In the genomic region with DNA sequence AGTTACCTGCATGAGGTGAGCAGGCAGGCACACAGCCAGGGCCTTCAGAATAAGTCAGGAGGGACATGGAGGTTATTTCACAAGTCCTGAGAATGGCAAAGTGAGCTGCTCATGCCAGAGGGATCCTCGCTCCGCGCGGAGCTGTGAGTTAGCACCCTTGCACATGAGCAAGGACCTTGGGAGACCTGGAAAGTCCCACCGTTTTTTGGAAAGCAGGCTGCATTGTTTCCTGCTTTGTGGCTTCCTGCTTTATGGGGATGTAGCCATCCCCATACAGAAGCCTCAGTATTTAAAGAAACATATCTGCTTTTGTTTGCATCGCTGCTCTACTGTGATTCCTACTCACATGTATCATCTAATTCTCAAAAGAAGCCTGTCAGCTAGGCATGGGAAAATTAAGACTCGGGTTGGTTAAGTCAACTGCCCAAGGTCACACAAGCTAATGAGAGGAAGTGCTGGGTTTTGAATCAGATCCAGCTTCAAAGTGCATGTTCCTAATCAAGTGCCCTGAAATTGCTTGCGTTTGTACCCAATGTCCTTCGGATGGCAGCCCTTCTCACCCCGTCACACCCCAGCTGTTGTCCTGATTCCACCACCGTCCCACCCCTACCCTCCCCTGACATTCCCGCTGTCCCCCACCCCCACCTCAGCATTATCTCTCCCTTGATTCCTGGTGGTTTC, we compare ENCODE assay signal across 27 cellular contexts.
A peak's percentile ranks its signal among the peaks of the same experiment; 100 is the strongest.
DNase-seq lines count a peak whose midpoint lies in the region; ATAC-seq and TF ChIP-seq lines count a peak whose summit lies in the region.
"Had no signal": no experiment of that assay in that cellular context is flagged by ENCODE, and none has a peak within 500 bp of the region (broad histone marks: within the 10 kb centered on the region; RNA-seq: fewer than 3 reads in every experiment).

No MANE protein-coding gene starts in this region.

- peak; percentile 29 for DNase-seq in mammary epithelial cell
- no peak for DNase-seq in MCF 10A (ENCODE audit: unreplicated experiment)
- DNase-seq in RPMI7951 (ENCODE audit: low read depth): peak; percentile 72
- DNase-seq in kidney tubule cell (ENCODE audit: low spot score): peak; percentile 75
- DNase-seq in stimulated activated naive B cell treated with anti-CD40 and anti-IgM and Interleukin-4, amounts not matched to agents 10 μg/mL and 1 μg/mL and 100 μg/mL, for 72 hours: no peak
- DNase-seq in SKM-1 treated with dmso at 0.1 percent for 144 hours (lab: John Stamatoyannopoulos, UW; ENCODE audit: unreplicated experiment): no peak
- DNase-seq in occipital lobe (lab: John Stamatoyannopoulos, UW): no peak
- no peak for DNase-seq in uterus
- DNase-seq: activated CD4-positive, CD25-positive, alpha-beta regulatory T cell treated with anti-CD3 and anti-CD28 coated beads, Interleukin-2, amount 50 U/mL, for 72 hours; activated CD8-positive, alpha-beta T cell treated with anti-CD3 and anti-CD28 coated beads for 36 hours; activated naive CD4-positive, alpha-beta T cell treated with Interleukin-2 at 50 U/mL for 16 hours; activated T-cell treated with anti-CD3 and anti-CD28 coated beads, Interleukin-2, amount 50 U/mL, for 24 hours; anterior cingulate cortex; central memory CD4-positive, alpha-beta T cell; H7; immature natural killer cell; IMR-90; NCI-H1105 treated with DMSO at 0.1 percent for 48 hours; NCI-H2029 treated with DMSO at 0.1 percent for 48 hours; NCI-H345; NK-92 treated with Interleukin-12 subunit alpha and Interleukin-12 subunit beta, amount 100 ng/mL, for 24 hours; Peyer's patch; stimulated activated CD4-positive, alpha-beta T cell treated with anti-CD3 and anti-CD28 coated beads, Interleukin-4, amount 100 ng/mL, for 24 hours; T-helper 9 cell; trophoblast cell had no signal

- dilution Hi-C loops in mammary epithelial cell (cut with HindIII; ENCODE audit: low sequenced_read_pairs): no loop called here

- TF ChIP-seq POLR2A in uterus (IDR thresholded peaks at IDR 0.05): no peak

- ATAC-seq in stimulated activated naive B cell treated with anti-CD40 and anti-IgM and Interleukin-4, amounts not matched to agents 10 μg/mL and 1 μg/mL and 100 μg/mL, for 72 hours (replicated peaks): no peak
- ATAC-seq: activated CD8-positive, alpha-beta T cell treated with anti-CD3 and anti-CD28 coated beads for 36 hours; SK-N-SH treated with all-trans-retinoic acid at 6 μM for 48 hours had no signal

- no peaks in the 10 kb centered on the region for H3K79me2 ChIP-seq in mammary epithelial cell (ENCODE audit: insufficient read depth, low read length)
- H3K79me2 ChIP-seq: hepatocyte had no signal

- CTCF ChIA-PET in mammary epithelial cell (lab: Charles Lee; ENCODE audit: low non-redundant PET): no interaction called here
- CTCF ChIA-PET in MCF 10A (lab: Yijun Ruan, JAX): interaction anchor here (0.6 to 0.7 kb wide), 2 partner anchors 131 to 928 kb away, joined by 3 read pairs; no protein-coding TSS in a partner anchor

- no peak overlapping the region for H3K27ac Mint-ChIP-seq in MCF 10A (ENCODE audit: low read depth, unreplicated experiment)
- H3K27ac Mint-ChIP-seq in stimulated activated naive B cell treated with anti-CD40 and anti-IgM and Interleukin-4, amounts not matched to agents 10 μg/mL and 1 μg/mL and 100 μg/mL, for 72 hours: peak overlapping the region; percentile 27
- H3K27ac Mint-ChIP-seq: activated CD8-positive, alpha-beta T cell treated with anti-CD3 and anti-CD28 coated beads for 36 hours had no signal

- BruUV-seq in mammary epithelial cell (replicated peaks; lab: Mats Ljungman, UMichigan): no TSS peak
- no TSS peak for BruUV-seq in MCF 10A (replicated peaks; lab: Mats Ljungman, UMichigan)

- H3K27me3 Mint-ChIP-seq in MCF 10A (ENCODE audit: insufficient read depth, unreplicated experiment): peaks cover 12% of the 10 kb centered on the region
- H3K27me3 Mint-ChIP-seq in stimulated activated naive B cell treated with anti-CD40 and anti-IgM and Interleukin-4, amounts not matched to agents 10 μg/mL and 1 μg/mL and 100 μg/mL, for 72 hours: no peaks in the 10 kb centered on the region
- H3K27me3 Mint-ChIP-seq: activated CD8-positive, alpha-beta T cell treated with anti-CD3 and anti-CD28 coated beads for 36 hours; activated T-cell treated with anti-CD3 and anti-CD28 coated beads, Interleukin-2, amount 50 U/mL, for 24 hours had no signal

- H3K27ac ChIP-seq in mammary epithelial cell (ENCODE audit: insufficient read depth, low read depth, low read length) (no peak overlapping the region), uterus (no peak overlapping the region)
- H3K27ac ChIP-seq: hepatocyte, Peyer's patch had no signal

- no peak overlapping the region for H3K4me3 Mint-ChIP-seq in MCF 10A (ENCODE audit: unreplicated experiment)
- no peak overlapping the region for H3K4me3 Mint-ChIP-seq in stimulated activated naive B cell treated with anti-CD40 and anti-IgM and Interleukin-4, amounts not matched to agents 10 μg/mL and 1 μg/mL and 100 μg/mL, for 72 hours
- H3K4me3 Mint-ChIP-seq: activated CD8-positive, alpha-beta T cell treated with anti-CD3 and anti-CD28 coated beads for 36 hours; activated T-cell treated with anti-CD3 and anti-CD28 coated beads, Interleukin-2, amount 50 U/mL, for 24 hours; immature natural killer cell had no signal

- H3K4me1 Mint-ChIP-seq in MCF 10A (ENCODE audit: insufficient read depth, unreplicated experiment): peaks cover 12% of the 10 kb centered on the region
- peaks cover 13 to 14% of the 10 kb centered on the region in 2 donors for H3K4me1 Mint-ChIP-seq in stimulated activated naive B cell treated with anti-CD40 and anti-IgM and Interleukin-4, amounts not matched to agents 10 μg/mL and 1 μg/mL and 100 μg/mL, for 72 hours
- H3K4me1 Mint-ChIP-seq: immature natural killer cell had no signal

- no peaks in the 10 kb centered on the region for H3K36me3 Mint-ChIP-seq in MCF 10A (ENCODE audit: insufficient read depth, unreplicated experiment)
- H3K36me3 Mint-ChIP-seq in stimulated activated naive B cell treated with anti-CD40 and anti-IgM and Interleukin-4, amounts not matched to agents 10 μg/mL and 1 μg/mL and 100 μg/mL, for 72 hours: peaks cover 23 to 53% of the 10 kb centered on the region in 2 donors

- H2AFZ ChIP-seq in mammary epithelial cell (ENCODE audit: low read depth, low read length): no peak overlapping the region
- H2AFZ ChIP-seq: hepatocyte had no signal

- H3K4me2 ChIP-seq in mammary epithelial cell (ENCODE audit: insufficient read depth, low read depth, low read length): no peak overlapping the region
- H3K4me2 ChIP-seq: hepatocyte had no signal

- intact Hi-C loops in mammary epithelial cell (cut with micrococcal nuclease): no loop called here
- intact Hi-C loops in MCF 10A (cut with micrococcal nuclease): no loop called here
- intact Hi-C loops in uterus (cut with DNase I; ENCODE audit: low total_unique reads): no loop called here

- TF ChIP-seq CTCF in mammary epithelial cell (conservative IDR thresholded peaks at IDR 0.05 in 1 of 2, IDR thresholded peaks at IDR 0.05 in 1 of 2; ENCODE audit: extremely low read depth in 1 of 2, insufficient read depth in 1 of 2, low read depth in 1 of 2, low read length in 2 of 2) (no peak), MCF 10A (IDR thresholded peaks at IDR 0.05; ENCODE audit: unreplicated experiment) (no peak), uterus (IDR thresholded peaks at IDR 0.05) (no peak)

- no peak overlapping the region for H3K4me3 ChIP-seq in mammary epithelial cell (replicated peaks in 1 of 3; ENCODE audit: insufficient read depth in 1 of 3, low read depth in 2 of 3, low read length in 3 of 3)
- no peak overlapping the region for H3K4me3 ChIP-seq in uterus
- H3K4me3 ChIP-seq: hepatocyte, Peyer's patch had no signal

- H3K9ac ChIP-seq in mammary epithelial cell (ENCODE audit: insufficient read depth, low read length): no peak overlapping the region

- H3K36me3 ChIP-seq in mammary epithelial cell (ENCODE audit: insufficient read depth, low read length) (no peaks in the 10 kb centered on the region), uterus (no peaks in the 10 kb centered on the region)

- POLR2A ChIA-PET in MCF 10A (lab: Yijun Ruan, JAX): no interaction called here

- 80% methylated on average over 11 of the region's 12 CpGs for WGBS in mammary epithelial cell (ENCODE audit: low coverage, missing lambda C conversion rate)

- H4K20me1 ChIP-seq in mammary epithelial cell (ENCODE audit: insufficient read depth, low read length): no peaks in the 10 kb centered on the region

- in situ Hi-C loops in mammary epithelial cell (cut with MboI; ENCODE audit: low sequenced_read_pairs in 2 of 2): no loop called here

- H3K27me3 ChIP-seq in mammary epithelial cell (ENCODE audit: insufficient read depth, low read length) (peaks cover 5% of the 10 kb centered on the region), uterus (no peaks in the 10 kb centered on the region)
- H3K27me3 ChIP-seq: hepatocyte, Peyer's patch had no signal

- no peaks in the 10 kb centered on the region for H3K9me3 Mint-ChIP-seq in MCF 10A (ENCODE audit: unreplicated experiment)
- H3K9me3 Mint-ChIP-seq in stimulated activated naive B cell treated with anti-CD40 and anti-IgM and Interleukin-4, amounts not matched to agents 10 μg/mL and 1 μg/mL and 100 μg/mL, for 72 hours: no peaks in the 10 kb centered on the region
- H3K9me3 Mint-ChIP-seq: activated CD8-positive, alpha-beta T cell treated with anti-CD3 and anti-CD28 coated beads for 36 hours; activated T-cell treated with anti-CD3 and anti-CD28 coated beads, Interleukin-2, amount 50 U/mL, for 24 hours; immature natural killer cell had no signal

- peaks cover 11% of the 10 kb centered on the region for H3K4me1 ChIP-seq in mammary epithelial cell (ENCODE audit: insufficient read depth, low read length)
- H3K4me1 ChIP-seq in uterus: no peaks in the 10 kb centered on the region
- H3K4me1 ChIP-seq: Peyer's patch had no signal

- no peaks in the 10 kb centered on the region for H3K9me3 ChIP-seq in mammary epithelial cell (replicated peaks; ENCODE audit: insufficient read depth, low read length)
- no peaks in the 10 kb centered on the region for H3K9me3 ChIP-seq in uterus
- H3K9me3 ChIP-seq: Peyer's patch had no signal

Comparison
In these comparisons a context has a peak if more than half of its experiments do, and no peak if none do; other contexts are left out.
1. DNase-seq: peak in mammary epithelial cell (single experiment), RPMI7951 (single experiment) and kidney tubule cell (single experiment); none in MCF 10A (single experiment), stimulated activated naive B cell treated with anti-CD40 and anti-IgM and Interleukin-4, amounts not matched to agents 10 μg/mL and 1 μg/mL and 100 μg/mL, for 72 hours (single experiment), SKM-1 treated with dmso at 0.1 percent for 144 hours (single experiment), occipital lobe (single experiment) and uterus (0 of 2).